17 cellular contexts compared by ENCODE assay signal in genomic region chr12:110335481-110336045, GRCh38.
"Had no signal": no experiment of that assay in that cellular context is flagged by ENCODE, and none has a peak within 500 bp of the region (broad histone marks: within the 10 kb centered on the region; RNA-seq: fewer than 3 reads in every experiment).

No MANE protein-coding gene starts in this region.

- H3K4me3 Mint-ChIP-seq: activated CD4-positive, alpha-beta memory T cell treated with anti-CD3 and anti-CD28 coated beads for 36 hours; activated CD4-positive, alpha-beta T cell treated with anti-CD3 and anti-CD28 coated beads for 36 hours; nephron progenitor cell; T-helper 1 cell treated with Interleukin-12 subunit alpha and Interleukin-12 subunit beta and Interleukin-4 antibody, amounts not matched to agents 30 μg/mL and 1 μg/mL, for 36 hours had no signal

- H3K27ac ChIP-seq: hepatocyte, prostate gland, spleen, stomach, thoracic aorta had no signal

- DNase-seq: activated CD4-positive, alpha-beta memory T cell treated with anti-CD3 and anti-CD28 coated beads for 36 hours; activated CD4-positive, alpha-beta T cell treated with anti-CD3 and anti-CD28 coated beads for 36 hours; activated T-cell treated with anti-CD3 and anti-CD28 coated beads, Interleukin-2, amount 50 U/mL, for 48 hours; dorsolateral prefrontal cortex; kidney; mesenchymal stem cell; nephron progenitor cell; occipital lobe; spleen; stomach had no signal

- H3K4me1 Mint-ChIP-seq: activated CD4-positive, alpha-beta T cell treated with anti-CD3 and anti-CD28 coated beads for 36 hours; nephron progenitor cell had no signal

- ATAC-seq: activated CD4-positive, alpha-beta T cell treated with anti-CD3 and anti-CD28 coated beads for 36 hours; esophagus mucosa; sciatic nerve; SK-N-SH treated with all-trans-retinoic acid at 6 μM for 48 hours had no signal

- H3K27ac Mint-ChIP-seq: activated CD4-positive, alpha-beta memory T cell treated with anti-CD3 and anti-CD28 coated beads for 36 hours; activated CD4-positive, alpha-beta T cell treated with anti-CD3 and anti-CD28 coated beads for 36 hours; nephron progenitor cell; T-helper 1 cell treated with Interleukin-12 subunit alpha and Interleukin-12 subunit beta and Interleukin-4 antibody, amounts not matched to agents 30 μg/mL and 1 μg/mL, for 36 hours had no signal

- H3K4me3 ChIP-seq: dorsolateral prefrontal cortex, hepatocyte, prostate gland, spleen, stomach, thoracic aorta had no signal

- H3K9me3 ChIP-seq: prostate gland, spleen, stomach, thoracic aorta had no signal

- H3K9me3 Mint-ChIP-seq: activated CD4-positive, alpha-beta memory T cell treated with anti-CD3 and anti-CD28 coated beads for 36 hours; nephron progenitor cell; T-helper 1 cell treated with Interleukin-12 subunit alpha and Interleukin-12 subunit beta and Interleukin-4 antibody, amounts not matched to agents 30 μg/mL and 1 μg/mL, for 36 hours had no signal

- H3K27me3 Mint-ChIP-seq: activated CD4-positive, alpha-beta memory T cell treated with anti-CD3 and anti-CD28 coated beads for 36 hours; activated CD4-positive, alpha-beta T cell treated with anti-CD3 and anti-CD28 coated beads for 36 hours had no signal

- H3K27me3 ChIP-seq: dorsolateral prefrontal cortex, hepatocyte, spleen, stomach had no signal
